Comparison of ENCODE assay signal across 15 cellular contexts in genomic region chr5:119291056-119291455, GRCh38.
A peak's percentile ranks its signal among the peaks of the same experiment; 100 is the strongest.
DNase-seq lines count a peak whose midpoint lies in the region; ATAC-seq lines count a peak whose summit lies in the region.
"Had no signal": no experiment of that assay in that cellular context is flagged by ENCODE, and none has a peak within 500 bp of the region (broad histone marks: within the 10 kb centered on the region; RNA-seq: fewer than 3 reads in every experiment).

No MANE protein-coding gene starts in this region.

- peaks cover 11% of the 10 kb centered on the region for H3K9me3 ChIP-seq in BLaER1
- no peaks in the 10 kb centered on the region for H3K9me3 ChIP-seq in CD8-positive, alpha-beta memory T cell (ENCODE audit: low read length)
- no peaks in the 10 kb centered on the region for H3K9me3 ChIP-seq in T-helper 17 cell (ENCODE audit: control insufficient read depth, low read length, poor library complexity, severe bottlenecking)
- H3K9me3 ChIP-seq: BE2C, HAP-1 had no signal

- H3K27ac ChIP-seq in BLaER1 (peak overlapping the region; percentile 78), mesendoderm (ENCODE audit: low read depth, low read length) (no peak overlapping the region)
- no peak overlapping the region for H3K27ac ChIP-seq in CD8-positive, alpha-beta memory T cell (ENCODE audit: low read depth, low read length)
- H3K27ac ChIP-seq: dorsolateral prefrontal cortex had no signal

- H2BK5ac ChIP-seq in mesendoderm (ENCODE audit: low read length), result no peak overlapping the region

- peak overlapping the region in 6 of 7 donors; percentile 12 to 83 (median 74) for H3K4me3 Mint-ChIP-seq in CD8-positive, alpha-beta memory T cell
- peak overlapping the region; percentile 25 for H3K4me3 Mint-ChIP-seq in T-helper 17 cell

- WGBS in mesendoderm (ENCODE audit: extremely low coverage, insufficient coverage, low lambda C conversion rate), result no CpG with 5 or more reads among the region's 5 CpGs

- H4K20me1 ChIP-seq in BLaER1, result no peaks in the 10 kb centered on the region

- H3K36me3 Mint-ChIP-seq in CD8-positive, alpha-beta memory T cell, result peaks cover 7 to 14% (median 13%) of the 10 kb centered on the region in 3 donors
- peaks cover 6% of the 10 kb centered on the region for H3K36me3 Mint-ChIP-seq in T-helper 17 cell (ENCODE audit: low read depth)

- no peak overlapping the region for H2AK5ac ChIP-seq in mesendoderm (ENCODE audit: low read length)

- H3K79me1 ChIP-seq in mesendoderm (ENCODE audit: low read length), result peaks cover 5% of the 10 kb centered on the region

- H3K4me1 Mint-ChIP-seq in CD8-positive, alpha-beta memory T cell, result peaks cover 79 to 80% (median 80%) of the 10 kb centered on the region in 3 donors
- H3K4me1 Mint-ChIP-seq in T-helper 17 cell, result peaks cover 58% of the 10 kb centered on the region

- no peak overlapping the region for H4K8ac ChIP-seq in mesendoderm (ENCODE audit: low read depth, low read length)

- H3K27me3 ChIP-seq in BLaER1 (no peaks in the 10 kb centered on the region), mesendoderm (ENCODE audit: insufficient read depth, low read length, poor library complexity) (no peaks in the 10 kb centered on the region)
- no peaks in the 10 kb centered on the region for H3K27me3 ChIP-seq in CD8-positive, alpha-beta memory T cell (ENCODE audit: insufficient read depth, low read length, poor library complexity, severe bottlenecking)
- H3K27me3 ChIP-seq: BE2C, dorsolateral prefrontal cortex had no signal

- peaks cover 0 to 9% (median 6%) of the 10 kb centered on the region in 5 donors for H3K9me3 Mint-ChIP-seq in CD8-positive, alpha-beta memory T cell

- no peak overlapping the region for H3K4ac ChIP-seq in mesendoderm (ENCODE audit: low read depth, low read length)

- H3K79me2 ChIP-seq in mesendoderm (ENCODE audit: control insufficient read depth, insufficient read depth, low read length), result no peaks in the 10 kb centered on the region

- H3K9ac ChIP-seq in BLaER1 (no peak overlapping the region), mesendoderm (ENCODE audit: low read length) (no peak overlapping the region)

- H3K18ac ChIP-seq in mesendoderm (ENCODE audit: low read length), result no peak overlapping the region

- 0 out of 2 replicates have a peak, but pooled peaks cover 17% of the 10 kb centered on the region for H3K36me3 ChIP-seq in BLaER1
- H3K36me3 ChIP-seq in CD8-positive, alpha-beta memory T cell (ENCODE audit: insufficient read depth, low read length), result no peaks in the 10 kb centered on the region
- H3K36me3 ChIP-seq in mesendoderm (ENCODE audit: control insufficient read depth, insufficient read depth, low read length), result no peaks in the 10 kb centered on the region
- H3K36me3 ChIP-seq: BE2C, HAP-1 had no signal

- POLR2A ChIA-PET in CD8-positive, alpha-beta memory T cell (lab: Charles Lee), result interaction anchor here (1.1 to 2.0 kb wide), 2 partner anchors 8 to 13 kb away, joined by 3 to 8 read pairs; no protein-coding TSS in a partner anchor

- H2BK15ac ChIP-seq in mesendoderm (replicated peaks; ENCODE audit: low read depth), result no peak overlapping the region

- ATAC-seq in T-helper 17 cell, result no peak
- ATAC-seq: left colon had no signal

- CTCF ChIA-PET in CD8-positive, alpha-beta memory T cell (lab: Charles Lee), result interaction anchor here (0.8 to 2.9 kb wide), 6 partner anchors 12 to 303 kb away, joined by 3 to 8 read pairs (median 7); partner anchors contain the start of gene DTWD2

- no peaks in the 10 kb centered on the region for H3K27me3 Mint-ChIP-seq in CD8-positive, alpha-beta memory T cell
- no peaks in the 10 kb centered on the region for H3K27me3 Mint-ChIP-seq in T-helper 17 cell

- H3K4me1 ChIP-seq in BLaER1 (peaks cover 62% of the 10 kb centered on the region), mesendoderm (ENCODE audit: control insufficient read depth, low read depth, low read length) (peaks cover 14% of the 10 kb centered on the region)
- H3K4me1 ChIP-seq in CD8-positive, alpha-beta memory T cell (ENCODE audit: insufficient read depth, low read length), result peaks cover 66% of the 10 kb centered on the region

- H4K5ac ChIP-seq in mesendoderm (ENCODE audit: low read length), result no peak overlapping the region

- no peak overlapping the region for H2BK120ac ChIP-seq in mesendoderm (ENCODE audit: low read depth, low read length)

- H3K4me2 ChIP-seq in BLaER1, result peak overlapping the region; percentile 64
- H3K4me2 ChIP-seq in mesendoderm (ENCODE audit: low read length), result no peak overlapping the region

- no peak for DNase-seq in CD8-positive, alpha-beta memory T cell
- DNase-seq in T-helper 17 cell (no peak), mesendoderm (no peak), NCI-H446 (lab: John Stamatoyannopoulos, UW) (no peak), EL (no peak)
- no peak for DNase-seq in activated CD4-positive, CD25-positive, alpha-beta regulatory T cell treated with anti-CD3 and anti-CD28 coated beads, Interleukin-2, amount 50 U/mL, for 72 hours
- DNase-seq: activated T-cell treated with anti-CD3 and anti-CD28 coated beads, Interleukin-2, amount 50 U/mL, for 1 hour; BE2C; dorsolateral prefrontal cortex; hypothalamus; Karpas-422; left colon; NCI-H2107 had no signal

- peak overlapping the region; percentile 22 for H3K56ac ChIP-seq in mesendoderm (ENCODE audit: low read length)

- H3K27ac Mint-ChIP-seq in CD8-positive, alpha-beta memory T cell, result peak overlapping the region in 6 of 8 donors; percentile 78 to 98 (median 90)
- H3K27ac Mint-ChIP-seq in T-helper 17 cell, result peak overlapping the region; percentile 91

- no peak overlapping the region for H3K23ac ChIP-seq in mesendoderm (ENCODE audit: low read length)

- H3K4me3 ChIP-seq in BLaER1 (no peak overlapping the region), mesendoderm (ENCODE audit: low read length) (no peak overlapping the region)
- H3K4me3 ChIP-seq in CD8-positive, alpha-beta memory T cell (ENCODE audit: low read length), result no peak overlapping the region
- H3K4me3 ChIP-seq: HAP-1 had no signal
